Comparison of ENCODE assay signal across 1 cellular context in genomic region chr4:38317238-38317637, GRCh38.
TF ChIP-seq lines count a peak whose summit lies in the region.

No MANE protein-coding gene starts in this region.

TF ChIP-seq in K562, 482 proteins besides CTCF, POLR2A, EP300 and RAD21 (continued from another document and continues in another):
- TF ChIP-seq ZBTB40 (IDR thresholded peaks at IDR 0.05) (no peak), ZBTB40 (CRISPR knock-in tag; IDR thresholded peaks at IDR 0.05) (no peak), SMAD1 (IDR thresholded peaks at IDR 0.05; ENCODE audit: low read depth, low read length, partially characterized antibody) (no peak), L3MBTL2 (IDR thresholded peaks at IDR 0.05) (no peak), NFIX (CRISPR knock-in tag; IDR thresholded peaks at IDR 0.05; ENCODE audit: low read depth) (no peak), NFIC (IDR thresholded peaks at IDR 0.05) (no peak), KDM5B (IDR thresholded peaks at IDR 0.05; ENCODE audit: insufficient replicate concordance, low read depth, low read length) (no peak), TEAD2 (tag; IDR thresholded peaks at IDR 0.05) (peak; percentile 76; the same call in 1 of the 2 replicates), E2F3 (CRISPR knock-in tag; IDR thresholded peaks at IDR 0.05) (no peak), ZHX1 (conservative IDR thresholded peaks at IDR 0.05; ENCODE audit: low read length) (no peak), ZNF3 (CRISPR knock-in tag; IDR thresholded peaks at IDR 0.05) (no peak), HDAC8 (tag; IDR thresholded peaks at IDR 0.05) (peak; percentile 86), THAP12 (CRISPR knock-in tag; IDR thresholded peaks at IDR 0.05) (no peak), AFF1 (IDR thresholded peaks at IDR 0.05; ENCODE audit: low read depth in 1 of 2, partially characterized antibody in 2 of 2) (no peak), E2F6 (IDR thresholded peaks at IDR 0.05; ENCODE audit: borderline replicate concordance in 1 of 2, extremely low read depth in 1 of 2, insufficient read depth in 1 of 2, insufficient read length in 1 of 2, low read depth in 1 of 2, low read length in 1 of 2, poor library complexity in 1 of 2, severe bottlenecking in 1 of 2) (no peak), ZNF436 (CRISPR knock-in tag; IDR thresholded peaks at IDR 0.05) (no peak), RBM39 (optimal IDR thresholded peaks at IDR 0.05; ENCODE audit: low read depth, low read length) (no peak), JUN (IDR thresholded peaks at IDR 0.05; ENCODE audit: borderline replicate concordance, low read depth, low read length) (no peak), JUN (CRISPR knock-in tag; IDR thresholded peaks at IDR 0.05; ENCODE audit: borderline replicate concordance) (no peak), CGGBP1 (CRISPR knock-in tag; IDR thresholded peaks at IDR 0.05) (no peak), DIDO1 (tag; IDR thresholded peaks at IDR 0.05; ENCODE audit: low read depth) (peak; percentile 41; the same call in 1 of the 2 replicates), BACH1 (tag; IDR thresholded peaks at IDR 0.05) (peak; percentile 53), GABPB2 (CRISPR knock-in tag; conservative IDR thresholded peaks at IDR 0.05) (no peak), E2F8 (IDR thresholded peaks at IDR 0.05; ENCODE audit: low read depth, partially characterized antibody) (no peak)
